9 cellular contexts compared by ENCODE assay signal in the genomic region with DNA sequence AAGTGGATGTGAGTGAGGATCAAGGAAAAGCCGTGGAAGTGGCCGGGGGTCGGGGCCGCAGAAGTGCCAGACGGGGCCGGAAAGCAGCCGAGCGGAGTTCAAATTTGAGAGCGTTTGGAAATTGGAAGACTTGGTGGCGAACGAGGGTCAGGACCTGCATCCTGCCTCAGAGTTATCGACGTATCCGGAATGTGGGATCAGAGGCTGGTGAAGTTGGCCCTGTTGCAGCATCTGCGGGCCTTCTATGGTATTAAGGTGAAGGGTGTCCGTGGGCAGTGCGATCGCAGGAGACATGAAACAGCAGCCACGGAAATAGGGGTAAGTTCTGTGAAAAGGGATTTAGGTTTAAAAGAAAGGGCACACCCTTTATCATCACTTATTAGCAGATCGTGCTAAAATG. TPM values are rescaled to one million over a fixed set of nuclear protein-coding genes. Genes with fewer than 3 reads are reported as not detected.
DNase-seq lines count a peak whose midpoint lies in the region; ATAC-seq and TF ChIP-seq lines count a peak whose summit lies in the region.
"Not testable (repeated sequence)": the region's sequence is repeated elsewhere in the genome, so short reads cannot be mapped to it uniquely, and the experiment has no call there.
"Had no signal": no experiment of that assay in that cellular context is flagged by ENCODE, and none has a peak within 500 bp of the region (broad histone marks: within the 10 kb centered on the region; RNA-seq: fewer than 3 reads in every experiment).

No MANE protein-coding gene starts in this region.

- H3K4me1 ChIP-seq in CD8-positive, alpha-beta memory T cell (ENCODE audit: insufficient read depth, low read length); Panc1 (ENCODE audit: control insufficient read depth, insufficient read depth, low read length); iPS-18a (ENCODE audit: control insufficient read depth, low read depth, low read length); subcutaneous abdominal adipose tissue (ENCODE audit: control insufficient read depth in 5 of 5, insufficient read depth in 5 of 5, low read length in 5 of 5): not testable (repeated sequence)

- not testable (repeated sequence) for DNase-seq in CD8-positive, alpha-beta memory T cell; HFF-Myc (ENCODE audit: extremely low read depth, low read depth); Panc1 (ENCODE audit: low read depth, low spot score); dorsolateral prefrontal cortex; neural crest cell (ENCODE audit: low read depth, low spot score)
- peak; percentile 32 to 38 for DNase-seq in activated T-cell treated with anti-CD3 and anti-CD28 coated beads, Interleukin-2, amount 50 U/mL, for 48 hours

- peaks cover 0 to 15% (median 0%) of the 10 kb centered on the region in 3 donors for H3K36me3 Mint-ChIP-seq in CD8-positive, alpha-beta memory T cell
- not testable (repeated sequence) for H3K36me3 Mint-ChIP-seq in neural crest cell (ENCODE audit: low read depth)

- POLR2A ChIA-PET in CD8-positive, alpha-beta memory T cell (lab: Charles Lee); Panc1 (lab: Charles Lee): not testable (repeated sequence)

- not testable (repeated sequence) for ATAC-seq in Panc1

- peaks cover 20 to 33% (median 28%) of the 10 kb centered on the region in 3 donors for H3K4me1 Mint-ChIP-seq in CD8-positive, alpha-beta memory T cell
- peaks cover 25% of the 10 kb centered on the region for H3K4me1 Mint-ChIP-seq in neural crest cell

- intact Hi-C loops in Panc1 (cut with micrococcal nuclease; ENCODE audit: unreplicated experiment); dorsolateral prefrontal cortex (cut with DNase I): not testable (repeated sequence)

- not testable (repeated sequence) for H3K36me3 ChIP-seq in CD8-positive, alpha-beta memory T cell (ENCODE audit: insufficient read depth, low read length); Panc1 (ENCODE audit: control insufficient read depth, insufficient read depth, low read length); iPS-18a (ENCODE audit: control insufficient read depth, low read depth, low read length); subcutaneous abdominal adipose tissue (ENCODE audit: control insufficient read depth in 5 of 5, insufficient read depth in 5 of 5, low read length in 5 of 5)

- H3K9ac ChIP-seq in iPS-18a (ENCODE audit: low read length) (peak overlapping the region; percentile 84), subcutaneous abdominal adipose tissue (ENCODE audit: low read length in 5 of 5) (peak overlapping the region in 3 of 5 donors; percentile 61 to 82 (median 71))

- CTCF ChIA-PET in CD8-positive, alpha-beta memory T cell (lab: Charles Lee); Panc1 (lab: Charles Lee): not testable (repeated sequence)

- in situ Hi-C loops in Panc1 (cut with HindIII; ENCODE audit: low pct_unique_long_range_greater_than_20kb, low sequenced_read_pairs) = not testable (repeated sequence)

- peak overlapping the region; percentile 90 to 99 (median 98) for H3K4me3 Mint-ChIP-seq in CD8-positive, alpha-beta memory T cell
- peak overlapping the region; percentile 92 for H3K4me3 Mint-ChIP-seq in neural crest cell

- H3K4me3 ChIP-seq in CD8-positive, alpha-beta memory T cell (ENCODE audit: low read length) = peak overlapping the region; percentile 98
- H3K4me3 ChIP-seq in HFF-Myc (replicated peaks; ENCODE audit: low read depth, low read length) = peak overlapping the region; percentile 68
- H3K4me3 ChIP-seq in Panc1 (ENCODE audit: low read depth in 2 of 2, low read length in 2 of 2) = peak overlapping the region; percentile 61 to 77
- peak overlapping the region in 57 of 59 donors; percentile 38 to 76 (median 65) for H3K4me3 ChIP-seq in dorsolateral prefrontal cortex
- H3K4me3 ChIP-seq in iPS-18a (ENCODE audit: low read length) = peak overlapping the region; percentile 90
- H3K4me3 ChIP-seq in subcutaneous abdominal adipose tissue (ENCODE audit: low read depth in 1 of 5, low read length in 5 of 5) = peak overlapping the region in 4 of 5 donors; percentile 69 to 81 (median 76)

- not testable (repeated sequence) for H3K27me3 ChIP-seq in CD8-positive, alpha-beta memory T cell (ENCODE audit: insufficient read depth, low read length, poor library complexity, severe bottlenecking); Panc1 (ENCODE audit: control insufficient read depth, insufficient read depth, low read length); dorsolateral prefrontal cortex; iPS-18a (ENCODE audit: control insufficient read depth, insufficient read depth, low read length); subcutaneous abdominal adipose tissue (ENCODE audit: control insufficient read depth in 5 of 5, insufficient read depth in 4 of 5, low read length in 5 of 5)

- not testable (repeated sequence) for H3K9me3 Mint-ChIP-seq in CD8-positive, alpha-beta memory T cell; neural crest cell

- H3K27me3 Mint-ChIP-seq in CD8-positive, alpha-beta memory T cell; neural crest cell (ENCODE audit: low read depth): not testable (repeated sequence)

- not testable (repeated sequence) for TF ChIP-seq CTCF in HFF-Myc (IDR thresholded peaks at IDR 0.05; ENCODE audit: low read depth, low read length, missing control alignments); Panc1 (IDR thresholded peaks at IDR 0.05); dorsolateral prefrontal cortex (IDR thresholded peaks at IDR 0.05 in 54 of 56, conservative IDR thresholded peaks at IDR 0.05 in 2 of 56; ENCODE audit: low read depth in 1 of 56, partially characterized antibody in 56 of 56); neural crest cell (conservative IDR thresholded peaks at IDR 0.05)

- not testable (repeated sequence) for BruUV-seq in Panc1 (replicated peaks; lab: Mats Ljungman, UMichigan)

- H3K9me3 ChIP-seq in CD8-positive, alpha-beta memory T cell (ENCODE audit: low read length); Panc1 (ENCODE audit: control insufficient read depth, insufficient read depth, low read depth, low read length); iPS-18a (ENCODE audit: control insufficient read depth, low read depth, low read length); subcutaneous abdominal adipose tissue (ENCODE audit: control insufficient read depth in 5 of 5, low read length in 5 of 5): not testable (repeated sequence)

- peak overlapping the region; percentile 95 to 100 (median 96) for H3K27ac Mint-ChIP-seq in CD8-positive, alpha-beta memory T cell
- peak overlapping the region; percentile 90 for H3K27ac Mint-ChIP-seq in neural crest cell (ENCODE audit: unreplicated experiment)

- peak overlapping the region; percentile 80 for H3K27ac ChIP-seq in CD8-positive, alpha-beta memory T cell (ENCODE audit: low read depth, low read length)
- peak overlapping the region; percentile 96 for H3K27ac ChIP-seq in Panc1 (ENCODE audit: low read length)
- not testable (repeated sequence) for H3K27ac ChIP-seq in dorsolateral prefrontal cortex; iPS-18a (ENCODE audit: low read length); subcutaneous abdominal adipose tissue (ENCODE audit: low read depth, low read length)

RNA-seq across cellular contexts. Expression of a gene that starts 22.8 kb away (rescaled TPM):
- total RNA-seq in CD8-positive, alpha-beta memory T cell = not detected
- not detected for polyA plus RNA-seq in CD8-positive, alpha-beta memory T cell
- total RNA-seq in Panc1 (2021; ENCODE audit: unreplicated experiment) (1.5 TPM), dorsolateral prefrontal cortex (1 to 10 TPM in 32 of 120 experiments, under 1 TPM in 54, not detected in 34; 0.18 to 3.1 (median 0.72) TPM), neural crest cell (2.1 and 2.4 TPM in 2 replicates)
- polyA plus RNA-seq in Panc1 (2012; ENCODE audit: insufficient read length) = 1.3 TPM
- total RNA-seq: Right ventricle myocardium inferior had no signal
